In genomic region chr3:32009101-32009500, GRCh38 we compare ENCODE assay signal across 1 cellular context.
TF ChIP-seq lines count a peak whose summit lies in the region.

No MANE protein-coding gene starts in this region.

TF ChIP-seq in K562, 482 proteins besides CTCF, POLR2A, EP300 and RAD21:
- TF ChIP-seq MEIS2 (IDR thresholded peaks at IDR 0.05; ENCODE audit: partially characterized antibody) (no peak), ZNF398 (CRISPR knock-in tag; IDR thresholded peaks at IDR 0.05) (no peak), ZNF444 (CRISPR knock-in tag; IDR thresholded peaks at IDR 0.05) (no peak), ZNF239 (CRISPR knock-in tag; IDR thresholded peaks at IDR 0.05) (peak; percentile 61)
TF ChIP-seq in K562: peak in this region for 1.
